Comparison of ENCODE assay signal across 8 cellular contexts in the genomic region with DNA sequence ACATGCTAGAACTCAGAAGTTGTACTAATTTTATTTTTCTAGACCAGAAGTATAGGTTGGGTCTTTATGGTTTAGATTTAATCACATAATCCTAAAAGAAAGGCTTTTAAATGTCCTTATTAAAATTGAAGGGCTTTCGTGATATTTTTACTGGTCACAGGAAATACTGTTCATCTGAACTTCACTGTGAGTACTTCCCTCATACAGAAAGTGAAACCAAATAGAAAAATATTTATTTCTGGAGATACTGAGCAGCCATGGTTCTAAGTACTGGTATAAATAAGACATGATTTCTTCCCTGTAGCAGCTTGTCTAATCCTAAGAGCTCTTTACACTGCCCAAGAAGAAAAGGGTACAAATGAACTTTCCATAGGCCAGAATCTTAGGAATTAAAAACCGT. TPM values are rescaled to one million over a fixed set of nuclear protein-coding genes. Genes with fewer than 3 reads are reported as not detected.
DNase-seq lines count a peak whose midpoint lies in the region; ATAC-seq, FAIRE-seq and TF ChIP-seq lines count a peak whose summit lies in the region.

No MANE protein-coding gene starts in this region.

- peak; percentile 87 for FAIRE-seq in A204.1 (lab: Jason Lieb, UNC)
- FAIRE-seq in astrocyte (lab: Jason Lieb, UNC), result no peak

- H3K4me1 Mint-ChIP-seq in astrocyte (ENCODE audit: low read depth, unreplicated experiment), result peaks cover 37% of the 10 kb centered on the region

- peaks cover 65% of the 10 kb centered on the region for H3K79me2 ChIP-seq in astrocyte (ENCODE audit: insufficient read depth, low read length)

- H2AFZ ChIP-seq in astrocyte (ENCODE audit: low read depth, low read length), result no peak overlapping the region

- peaks cover 1% of the 10 kb centered on the region for H3K27me3 ChIP-seq in astrocyte (ENCODE audit: insufficient read depth, low read length)
- no peaks in the 10 kb centered on the region for H3K27me3 ChIP-seq in right lobe of liver
- H3K27me3 ChIP-seq in upper lobe of right lung, result no peaks in the 10 kb centered on the region

- H3K9me3 ChIP-seq in astrocyte (ENCODE audit: insufficient read depth, low read depth, low read length) (no peaks in the 10 kb centered on the region), right lobe of liver (no peaks in the 10 kb centered on the region), upper lobe of right lung (no peaks in the 10 kb centered on the region)

- H3K27ac ChIP-seq in astrocyte (ENCODE audit: low read depth, low read length), result no peak overlapping the region
- H3K27ac ChIP-seq in right lobe of liver, result peak overlapping the region; percentile 78 to 96 (median 80)
- H3K27ac ChIP-seq in upper lobe of right lung, result peak overlapping the region; percentile 84

- peak overlapping the region; percentile 36 for H3K9ac ChIP-seq in astrocyte (ENCODE audit: low read length)

- TF ChIP-seq POLR2A in right lobe of liver (IDR thresholded peaks at IDR 0.05), result no peak

- H4K20me1 ChIP-seq in astrocyte (ENCODE audit: insufficient read depth, low read length), result peaks cover 53% of the 10 kb centered on the region

- H3K4me1 ChIP-seq in astrocyte (ENCODE audit: insufficient read depth, low read length) (peaks cover 11% of the 10 kb centered on the region), right lobe of liver (peaks cover 0 to 38% (median 8%) of the 10 kb centered on the region in 4 donors), upper lobe of right lung (peaks cover 45% of the 10 kb centered on the region)

- peak overlapping the region; percentile 11 for H3K27ac Mint-ChIP-seq in astrocyte (ENCODE audit: unreplicated experiment)

- peak overlapping the region; percentile 76 for H3K4me3 Mint-ChIP-seq in astrocyte (ENCODE audit: unreplicated experiment)

- H3K4me3 ChIP-seq in astrocyte (ENCODE audit: insufficient read depth, low read depth, low read length), result no peak overlapping the region
- H3K4me3 ChIP-seq in right lobe of liver, result peak overlapping the region; percentile 46 to 66 (median 57)
- peak overlapping the region; percentile 70 for H3K4me3 ChIP-seq in upper lobe of right lung

- peak; percentile 37 to 75 for DNase-seq in Kasumi-1 (lab: John Stamatoyannopoulos, UW)
- peak; percentile 7 for DNase-seq in astrocyte (ENCODE audit: low read depth)
- no peak for DNase-seq in right lobe of liver
- DNase-seq in upper lobe of right lung, result no peak
- no peak for DNase-seq in NCI-H2171 (lab: John Stamatoyannopoulos, UW)

- no peaks in the 10 kb centered on the region for H3K9me3 Mint-ChIP-seq in astrocyte (ENCODE audit: unreplicated experiment)

- peak overlapping the region; percentile 98 for H3K4me2 ChIP-seq in astrocyte (ENCODE audit: low read length)

- TF ChIP-seq CTCF in astrocyte (IDR thresholded peaks at IDR 0.05; ENCODE audit: insufficient read depth, low read depth, low read length) (no peak), right lobe of liver (IDR thresholded peaks at IDR 0.05) (no peak), upper lobe of right lung (IDR thresholded peaks at IDR 0.05) (no peak)

- ATAC-seq in GM18861 (IDR thresholded peaks at IDR 0.05; ENCODE audit: unreplicated experiment) (peak; percentile 28), right lobe of liver (peak; percentile 37 to 52 (median 42)), upper lobe of right lung (no peak), GM18520 (IDR thresholded peaks at IDR 0.05; ENCODE audit: unreplicated experiment) (no peak)

- peaks cover 5% of the 10 kb centered on the region for H3K27me3 Mint-ChIP-seq in astrocyte (ENCODE audit: low read depth, unreplicated experiment)

- H3K36me3 Mint-ChIP-seq in astrocyte (ENCODE audit: low read depth, unreplicated experiment), result no peaks in the 10 kb centered on the region

- 4% methylated on average over 2 of the region's 2 CpGs for WGBS in right lobe of liver (ENCODE audit: insufficient coverage, low coverage, low lambda C conversion rate, missing lambda C conversion rate)

- no peaks in the 10 kb centered on the region for H3K36me3 ChIP-seq in astrocyte (ENCODE audit: insufficient read depth, low read length)
- H3K36me3 ChIP-seq in right lobe of liver, result no peaks in the 10 kb centered on the region
- no peaks in the 10 kb centered on the region for H3K36me3 ChIP-seq in upper lobe of right lung

- intact Hi-C loops in right lobe of liver (cut with DNase I), result no loop called here
- intact Hi-C loops in upper lobe of right lung (cut with DNase I), result no loop called here

RNA-seq across cellular contexts. Expression of a gene that starts 2.0 kb away (rescaled TPM):
- total RNA-seq in astrocyte (12.8 and 13.3 TPM in 2 replicates), right lobe of liver (10 to 100 TPM; 14.0 to 26.2 (median 15.3) TPM), upper lobe of right lung (46.3 TPM)

Comparison
In these comparisons a context has a peak if more than half of its experiments do, and no peak if none do; other contexts are left out.
1. ATAC-seq: peak in GM18861 (single experiment) and right lobe of liver (4 of 4); none in upper lobe of right lung (single experiment) and GM18520 (single experiment).
2. DNase-seq: peak in Kasumi-1 (2 of 2) and astrocyte (single experiment); none in right lobe of liver (0 of 3), upper lobe of right lung (single experiment) and NCI-H2171 (single experiment).